ENCODE assay signal across 2 cellular contexts in the genomic region with DNA sequence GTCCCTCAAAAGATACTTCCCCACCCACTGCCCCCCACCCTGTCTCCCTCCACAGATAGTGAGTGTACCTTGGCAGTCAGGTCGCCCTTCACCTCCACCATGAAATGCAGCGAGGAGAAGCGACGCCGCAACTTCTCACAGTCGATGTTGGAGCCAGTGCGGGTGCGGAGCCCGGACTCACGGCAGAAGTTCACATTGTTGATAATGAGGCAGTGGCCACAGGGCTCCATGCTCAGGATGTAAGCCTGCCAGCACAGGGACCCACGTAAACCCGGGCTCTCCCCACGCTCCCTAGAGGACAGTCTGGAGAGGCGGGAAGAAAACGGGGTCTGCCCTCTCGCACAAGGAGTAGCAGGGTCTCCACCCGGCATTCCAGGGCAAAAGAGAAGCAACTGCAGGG.
TF ChIP-seq lines count a peak whose summit lies in the region.

No MANE protein-coding gene starts in this region.

TF ChIP-seq in GM23338, 12 proteins besides CTCF, POLR2A, EP300 and RAD21:
- TF ChIP-seq EZH2phosphoT487 (IDR thresholded peaks at IDR 0.05; ENCODE audit: unreplicated experiment) = no peak
- TF ChIP-seq ZNF114 (CRISPR knock-in tag; IDR thresholded peaks at IDR 0.05) = no peak
- no peak for TF ChIP-seq POLR2AphosphoS5 (IDR thresholded peaks at IDR 0.05; ENCODE audit: low read depth)
- TF ChIP-seq, protein P1, sequence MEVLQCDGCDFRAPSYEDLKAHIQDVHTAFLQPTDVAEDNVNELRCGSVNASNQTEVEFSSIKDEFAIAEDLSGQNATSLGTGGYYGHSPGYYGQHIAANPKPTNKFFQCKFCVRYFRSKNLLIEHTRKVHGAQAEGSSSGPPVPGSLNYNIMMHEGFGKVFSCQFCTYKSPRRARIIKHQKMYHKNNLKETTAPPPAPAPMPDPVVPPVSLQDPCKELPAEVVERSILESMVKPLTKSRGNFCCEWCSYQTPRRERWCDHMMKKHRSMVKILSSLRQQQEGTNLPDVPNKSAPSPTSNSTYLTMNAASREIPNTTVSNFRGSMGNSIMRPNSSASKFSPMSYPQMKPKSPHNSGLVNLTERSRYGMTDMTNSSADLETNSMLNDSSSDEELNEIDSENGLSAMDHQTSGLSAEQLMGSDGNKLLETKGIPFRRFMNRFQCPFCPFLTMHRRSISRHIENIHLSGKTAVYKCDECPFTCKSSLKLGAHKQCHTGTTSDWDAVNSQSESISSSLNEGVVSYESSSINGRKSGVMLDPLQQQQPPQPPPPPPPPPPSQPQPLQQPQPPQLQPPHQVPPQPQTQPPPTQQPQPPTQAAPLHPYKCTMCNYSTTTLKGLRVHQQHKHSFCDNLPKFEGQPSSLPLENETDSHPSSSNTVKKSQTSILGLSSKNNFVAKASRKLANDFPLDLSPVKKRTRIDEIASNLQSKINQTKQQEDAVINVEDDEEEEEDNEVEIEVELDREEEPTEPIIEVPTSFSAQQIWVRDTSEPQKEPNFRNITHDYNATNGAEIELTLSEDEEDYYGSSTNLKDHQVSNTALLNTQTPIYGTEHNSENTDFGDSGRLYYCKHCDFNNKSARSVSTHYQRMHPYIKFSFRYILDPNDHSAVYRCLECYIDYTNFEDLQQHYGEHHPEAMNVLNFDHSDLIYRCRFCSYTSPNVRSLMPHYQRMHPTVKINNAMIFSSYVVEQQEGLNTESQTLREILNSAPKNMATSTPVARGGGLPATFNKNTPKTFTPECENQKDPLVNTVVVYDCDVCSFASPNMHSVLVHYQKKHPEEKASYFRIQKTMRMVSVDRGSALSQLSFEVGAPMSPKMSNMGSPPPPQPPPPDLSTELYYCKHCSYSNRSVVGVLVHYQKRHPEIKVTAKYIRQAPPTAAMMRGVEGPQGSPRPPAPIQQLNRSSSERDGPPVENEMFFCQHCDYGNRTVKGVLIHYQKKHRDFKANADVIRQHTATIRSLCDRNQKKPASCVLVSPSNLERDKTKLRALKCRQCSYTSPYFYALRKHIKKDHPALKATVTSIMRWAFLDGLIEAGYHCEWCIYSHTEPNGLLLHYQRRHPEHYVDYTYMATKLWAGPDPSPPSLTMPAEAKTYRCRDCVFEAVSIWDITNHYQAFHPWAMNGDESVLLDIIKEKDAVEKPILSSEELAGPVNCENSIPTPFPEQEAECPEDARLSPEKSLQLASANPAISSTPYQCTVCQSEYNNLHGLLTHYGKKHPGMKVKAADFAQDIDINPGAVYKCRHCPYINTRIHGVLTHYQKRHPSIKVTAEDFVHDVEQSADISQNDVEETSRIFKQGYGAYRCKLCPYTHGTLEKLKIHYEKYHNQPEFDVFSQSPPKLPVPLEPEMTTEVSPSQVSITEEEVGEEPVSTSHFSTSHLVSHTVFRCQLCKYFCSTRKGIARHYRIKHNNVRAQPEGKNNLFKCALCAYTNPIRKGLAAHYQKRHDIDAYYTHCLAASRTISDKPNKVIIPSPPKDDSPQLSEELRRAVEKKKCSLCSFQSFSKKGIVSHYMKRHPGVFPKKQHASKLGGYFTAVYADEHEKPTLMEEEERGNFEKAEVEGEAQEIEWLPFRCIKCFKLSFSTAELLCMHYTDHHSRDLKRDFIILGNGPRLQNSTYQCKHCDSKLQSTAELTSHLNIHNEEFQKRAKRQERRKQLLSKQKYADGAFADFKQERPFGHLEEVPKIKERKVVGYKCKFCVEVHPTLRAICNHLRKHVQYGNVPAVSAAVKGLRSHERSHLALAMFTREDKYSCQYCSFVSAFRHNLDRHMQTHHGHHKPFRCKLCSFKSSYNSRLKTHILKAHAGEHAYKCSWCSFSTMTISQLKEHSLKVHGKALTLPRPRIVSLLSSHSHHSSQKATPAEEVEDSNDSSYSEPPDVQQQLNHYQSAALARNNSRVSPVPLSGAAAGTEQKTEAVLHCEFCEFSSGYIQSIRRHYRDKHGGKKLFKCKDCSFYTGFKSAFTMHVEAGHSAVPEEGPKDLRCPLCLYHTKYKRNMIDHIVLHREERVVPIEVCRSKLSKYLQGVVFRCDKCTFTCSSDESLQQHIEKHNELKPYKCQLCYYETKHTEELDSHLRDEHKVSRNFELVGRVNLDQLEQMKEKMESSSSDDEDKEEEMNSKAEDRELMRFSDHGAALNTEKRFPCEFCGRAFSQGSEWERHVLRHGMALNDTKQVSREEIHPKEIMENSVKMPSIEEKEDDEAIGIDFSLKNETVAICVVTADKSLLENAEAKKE (CRISPR knock-in tag; IDR thresholded peaks at IDR 0.05) = no peak
- no peak for TF ChIP-seq STAT1 (IDR thresholded peaks at IDR 0.05; ENCODE audit: unreplicated experiment)
- TF ChIP-seq EZH2 (IDR thresholded peaks at IDR 0.05; ENCODE audit: low read depth, unreplicated experiment) = no peak
- no peak for TF ChIP-seq NANOG (IDR thresholded peaks at IDR 0.05; ENCODE audit: borderline replicate concordance)
- TF ChIP-seq REST (IDR thresholded peaks at IDR 0.05; ENCODE audit: unreplicated experiment) = no peak

TF ChIP-seq in IMR-90, 13 proteins besides CTCF, POLR2A, EP300 and RAD21:
- TF ChIP-seq MXI1 (IDR thresholded peaks at IDR 0.05; ENCODE audit: borderline replicate concordance, low read depth, low read length) = no peak
- no peak for TF ChIP-seq NFE2L2 (IDR thresholded peaks at IDR 0.05; ENCODE audit: low read depth, low read length)
- TF ChIP-seq, protein P2, sequence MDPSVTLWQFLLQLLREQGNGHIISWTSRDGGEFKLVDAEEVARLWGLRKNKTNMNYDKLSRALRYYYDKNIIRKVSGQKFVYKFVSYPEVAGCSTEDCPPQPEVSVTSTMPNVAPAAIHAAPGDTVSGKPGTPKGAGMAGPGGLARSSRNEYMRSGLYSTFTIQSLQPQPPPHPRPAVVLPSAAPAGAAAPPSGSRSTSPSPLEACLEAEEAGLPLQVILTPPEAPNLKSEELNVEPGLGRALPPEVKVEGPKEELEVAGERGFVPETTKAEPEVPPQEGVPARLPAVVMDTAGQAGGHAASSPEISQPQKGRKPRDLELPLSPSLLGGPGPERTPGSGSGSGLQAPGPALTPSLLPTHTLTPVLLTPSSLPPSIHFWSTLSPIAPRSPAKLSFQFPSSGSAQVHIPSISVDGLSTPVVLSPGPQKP (IDR thresholded peaks at IDR 0.05; ENCODE audit: borderline replicate concordance, low read depth, low read length) = no peak
- no peak for TF ChIP-seq SMC3 (IDR thresholded peaks at IDR 0.05; ENCODE audit: low read depth, low read length)
- no peak for TF ChIP-seq FOS (IDR thresholded peaks at IDR 0.05; ENCODE audit: low read depth, low read length)
- TF ChIP-seq MAFK (IDR thresholded peaks at IDR 0.05; ENCODE audit: low read depth, low read length) = no peak
- TF ChIP-seq BHLHE40 (IDR thresholded peaks at IDR 0.05; ENCODE audit: low read depth, low read length) = no peak
- no peak for TF ChIP-seq CEBPB (IDR thresholded peaks at IDR 0.05; ENCODE audit: low read depth, low read length)
- TF ChIP-seq RFX5 (IDR thresholded peaks at IDR 0.05; ENCODE audit: low read depth, low read length) = no peak
- no peak for TF ChIP-seq MAZ (IDR thresholded peaks at IDR 0.05; ENCODE audit: borderline replicate concordance, low read depth, low read length)
- TF ChIP-seq CHD1 (IDR thresholded peaks at IDR 0.05; ENCODE audit: low read depth, low read length) = no peak
- TF ChIP-seq RCOR1 (IDR thresholded peaks at IDR 0.05; ENCODE audit: insufficient replicate concordance, low read length) = no peak
- TF ChIP-seq USF2 (IDR thresholded peaks at IDR 0.05; ENCODE audit: low read depth, low read length) = no peak
